ENCODE assay signal across 1 cellular context in the genomic region with DNA sequence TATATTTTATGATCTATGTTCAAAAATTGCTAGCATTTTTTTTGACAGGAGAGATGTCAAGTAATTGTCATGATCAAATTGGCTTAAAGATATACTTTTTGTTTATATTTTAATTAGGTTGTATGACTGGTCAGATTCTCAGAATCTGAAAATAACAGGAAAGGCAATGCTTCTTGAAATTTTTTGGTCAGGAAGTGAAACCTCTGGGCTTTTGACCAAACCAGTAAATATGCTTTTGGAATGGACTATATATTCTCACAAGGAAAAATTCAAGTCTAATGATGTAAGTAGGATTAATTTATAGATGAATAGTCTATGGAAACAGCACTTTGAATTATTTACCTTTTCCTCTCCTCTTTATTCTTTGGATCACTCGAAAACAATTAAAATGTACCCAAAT.
TF ChIP-seq lines count a peak whose summit lies in the region.

No MANE protein-coding gene starts in this region.

TF ChIP-seq in endothelial cell of umbilical vein, 7 proteins besides CTCF, POLR2A, EP300 and RAD21:
- no peak for TF ChIP-seq FOS (IDR thresholded peaks at IDR 0.05; ENCODE audit: borderline replicate concordance, insufficient read depth, low read length)
- no peak for TF ChIP-seq JUN (IDR thresholded peaks at IDR 0.05; ENCODE audit: borderline replicate concordance, insufficient read depth, insufficient read length, low read depth)
- no peak for TF ChIP-seq MAX (IDR thresholded peaks at IDR 0.05; ENCODE audit: insufficient read depth, insufficient read length)
- no peak for TF ChIP-seq EZH2 (IDR thresholded peaks at IDR 0.05; ENCODE audit: borderline replicate concordance, low read depth, low read length, severe bottlenecking)
- no peak for TF ChIP-seq MYC (IDR thresholded peaks at IDR 0.05; ENCODE audit: low read depth, low read length)
- no peak for TF ChIP-seq GATA2 (IDR thresholded peaks at IDR 0.05; ENCODE audit: insufficient read depth, insufficient read length, low read depth, low read length)
- TF ChIP-seq POLR2AphosphoS5 (IDR thresholded peaks at IDR 0.05; ENCODE audit: insufficient read depth, low read depth, low read length), result no peak
